Comparison of ENCODE assay signal across 9 cellular contexts in genomic region chr10:85612833-85613232, GRCh38.
DNase-seq lines count a peak whose midpoint lies in the region; ATAC-seq and TF ChIP-seq lines count a peak whose summit lies in the region.
"Had no signal": no experiment of that assay in that cellular context is flagged by ENCODE, and none has a peak within 500 bp of the region (broad histone marks: within the 10 kb centered on the region; RNA-seq: fewer than 3 reads in every experiment).

No MANE protein-coding gene starts in this region.

- H3K4me3 Mint-ChIP-seq in GM23338 (no peak overlapping the region), mesothelial cell of epicardium (no peak overlapping the region)

- no peaks in the 10 kb centered on the region for H3K4me1 Mint-ChIP-seq in GM23338
- no peaks in the 10 kb centered on the region for H3K4me1 Mint-ChIP-seq in mesothelial cell of epicardium

- H3K27me3 ChIP-seq in GM23338 (ENCODE audit: insufficient read depth) (no peaks in the 10 kb centered on the region), Panc1 (ENCODE audit: control insufficient read depth, insufficient read depth, low read length) (no peaks in the 10 kb centered on the region)

- no peaks in the 10 kb centered on the region for H3K9me3 ChIP-seq in Panc1 (ENCODE audit: control insufficient read depth, insufficient read depth, low read depth, low read length)

- no peak overlapping the region for H3K4me2 ChIP-seq in GM23338

- POLR2A ChIA-PET in Panc1 (lab: Charles Lee), result no interaction called here

- intact Hi-C loops in Panc1 (cut with micrococcal nuclease; ENCODE audit: unreplicated experiment), result no loop called here

- no peak overlapping the region for H3K27ac Mint-ChIP-seq in GM23338
- no peak overlapping the region for H3K27ac Mint-ChIP-seq in mesothelial cell of epicardium

- in situ Hi-C loops in Panc1 (cut with HindIII; ENCODE audit: low pct_unique_long_range_greater_than_20kb, low sequenced_read_pairs), result no loop called here

- H3K9me2 ChIP-seq in GM23338 (ENCODE audit: insufficient read depth), result no peaks in the 10 kb centered on the region

- H2AFZ ChIP-seq in GM23338, result no peak overlapping the region

- DNase-seq in DMS 273 (lab: John Stamatoyannopoulos, UW; ENCODE audit: unreplicated experiment) (peak; percentile 1), DMS 273 treated with DMSO at 0.1 percent for 48 hours (lab: John Stamatoyannopoulos, UW) (no peak), GM23338 (ENCODE audit: low spot score) (peak; percentile 33), Panc1 (ENCODE audit: low read depth, low spot score) (no peak), mesothelial cell of epicardium (ENCODE audit: low spot score in 2 of 2, unreplicated experiment in 2 of 2) (no peak), NCI-H2029 treated with DMSO at 0.1 percent for 48 hours (lab: John Stamatoyannopoulos, UW) (no peak), cerebellar cortex (ENCODE audit: low spot score) (no peak), NCI-H1105 treated with DMSO at 0.1 percent for 48 hours (lab: John Stamatoyannopoulos, UW) (no peak)

- H3K9me3 Mint-ChIP-seq in GM23338, result peaks cover 90% of the 10 kb centered on the region
- H3K9me3 Mint-ChIP-seq in mesothelial cell of epicardium, result no peaks in the 10 kb centered on the region

- H3K36me3 ChIP-seq in GM23338 (ENCODE audit: insufficient read depth) (no peaks in the 10 kb centered on the region), Panc1 (ENCODE audit: control insufficient read depth, insufficient read depth, low read length) (no peaks in the 10 kb centered on the region)

- BruUV-seq in Panc1 (replicated peaks; lab: Mats Ljungman, UMichigan), result no TSS peak

- ATAC-seq in GM23338 (peak; percentile 88), Panc1 (peak; percentile 82)
- ATAC-seq: left lobe of liver had no signal

- CTCF ChIA-PET in Panc1 (lab: Charles Lee), result no interaction called here

- peaks cover 12% of the 10 kb centered on the region; the same call in 2 of the 3 replicates for H3K36me3 Mint-ChIP-seq in GM23338 (ENCODE audit: low read depth)
- H3K36me3 Mint-ChIP-seq in mesothelial cell of epicardium, result no peaks in the 10 kb centered on the region

- no peaks in the 10 kb centered on the region for H3F3A ChIP-seq in GM23338 (replicated peaks; ENCODE audit: low read depth)

- no peaks in the 10 kb centered on the region for H3K79me2 ChIP-seq in GM23338 (replicated peaks; ENCODE audit: insufficient read depth)

- H3K27me3 Mint-ChIP-seq in GM23338 (ENCODE audit: insufficient read depth, low read depth, poor library complexity) (peaks cover 7% of the 10 kb centered on the region), mesothelial cell of epicardium (ENCODE audit: low read depth) (peaks cover 3% of the 10 kb centered on the region)

- H4K20me1 ChIP-seq in GM23338 (replicated peaks; ENCODE audit: insufficient read depth), result no peaks in the 10 kb centered on the region

- H3K27ac ChIP-seq in GM23338 (ENCODE audit: low read depth) (no peak overlapping the region), Panc1 (ENCODE audit: low read length) (no peak overlapping the region)

- no peak; a peak in 1 of 4 replicates for TF ChIP-seq CTCF in GM23338 (conservative IDR thresholded peaks at IDR 0.05; ENCODE audit: low read depth in 2 of 2)
- peak; percentile 61 for TF ChIP-seq CTCF in Panc1 (IDR thresholded peaks at IDR 0.05)
- peak; percentile 67 for TF ChIP-seq CTCF in mesothelial cell of epicardium (IDR thresholded peaks at IDR 0.05; ENCODE audit: unreplicated experiment)

- H3K4me1 ChIP-seq in GM23338 (ENCODE audit: insufficient read depth) (no peaks in the 10 kb centered on the region), Panc1 (ENCODE audit: control insufficient read depth, insufficient read depth, low read length) (no peaks in the 10 kb centered on the region)

- H3K4me3 ChIP-seq in GM23338 (no peak overlapping the region), Panc1 (ENCODE audit: low read depth in 2 of 2, low read length in 2 of 2) (no peak overlapping the region)

TF ChIP-seq in GM23338, 12 proteins besides CTCF, POLR2A, EP300 and RAD21 (continues in another document):
- TF ChIP-seq EZH2 (IDR thresholded peaks at IDR 0.05; ENCODE audit: low read depth, unreplicated experiment) (no peak), REST (IDR thresholded peaks at IDR 0.05; ENCODE audit: unreplicated experiment) (no peak), CREB1 (CRISPR knock-in tag; IDR thresholded peaks at IDR 0.05; ENCODE audit: low read depth) (no peak), ETS1 (IDR thresholded peaks at IDR 0.05) (no peak)

Comparison
In these comparisons a context has a peak if more than half of its experiments do, and no peak if none do; other contexts are left out.
1. DNase-seq: peak in DMS 273 (single experiment) and GM23338 (single experiment); none in DMS 273 treated with DMSO at 0.1 percent for 48 hours (single experiment), Panc1 (single experiment), mesothelial cell of epicardium (0 of 2), NCI-H2029 treated with DMSO at 0.1 percent for 48 hours (single experiment), cerebellar cortex (single experiment) and NCI-H1105 treated with DMSO at 0.1 percent for 48 hours (single experiment).
2. CTCF ChIP-seq: peak in Panc1 (single experiment) and mesothelial cell of epicardium (single experiment); none in GM23338 (0 of 2).